In genomic region chr21:25764065-25764464, GRCh38 we compare ENCODE assay signal across 7 cellular contexts.
"Had no signal": no experiment of that assay in that cellular context is flagged by ENCODE, and none has a peak within 500 bp of the region (broad histone marks: within the 10 kb centered on the region; RNA-seq: fewer than 3 reads in every experiment).

No MANE protein-coding gene starts in this region.

- H3K4me3 ChIP-seq: GM12878 had no signal

- ATAC-seq: GM12878 had no signal

- DNase-seq: GDM1, GF-D8 had no signal

- FAIRE-seq: GM12891, GM12892, GM18507, GM19239 had no signal
